13 cellular contexts compared by ENCODE assay signal in genomic region chr11:102746746-102747578, GRCh38. TPM values are rescaled to one million over a fixed set of nuclear protein-coding genes. Genes with fewer than 3 reads are reported as not detected.
"Had no signal": no experiment of that assay in that cellular context is flagged by ENCODE, and none has a peak within 500 bp of the region (broad histone marks: within the 10 kb centered on the region; RNA-seq: fewer than 3 reads in every experiment).

No MANE protein-coding gene starts in this region.

RNA-seq across cellular contexts. Expression of gene MMP8, which starts 22.2 kb away (rescaled TPM):
- total RNA-seq: activated CD8-positive, alpha-beta T cell treated with anti-CD3 and anti-CD28 coated beads for 36 hours; activated naive CD8-positive, alpha-beta T cell treated with anti-CD3 and anti-CD28 coated beads, Interleukin-2, amount 10 ng/mL, durations not matched to agents 7 days and 5 days; bronchial epithelial cell; glomerular endothelial cell; mucosa of descending colon; naive thymus-derived CD8-positive, alpha-beta T cell; pulmonary artery endothelial cell; tibial nerve had no signal
- polyA plus RNA-seq: naive thymus-derived CD8-positive, alpha-beta T cell had no signal

RNA-seq across cellular contexts. Expression of gene MMP10, which starts 33.5 kb away (rescaled TPM):
- total RNA-seq: activated CD8-positive, alpha-beta T cell treated with anti-CD3 and anti-CD28 coated beads for 36 hours; activated naive CD8-positive, alpha-beta T cell treated with anti-CD3 and anti-CD28 coated beads, Interleukin-2, amount 10 ng/mL, durations not matched to agents 7 days and 5 days; left lobe of liver; naive thymus-derived CD8-positive, alpha-beta T cell; omental fat pad; sciatic nerve; subcutaneous adipose tissue; tibial nerve had no signal
- polyA plus RNA-seq: naive thymus-derived CD8-positive, alpha-beta T cell had no signal

RNA-seq across cellular contexts. Expression of gene MMP27, which starts 41.4 kb away (rescaled TPM):
- total RNA-seq: activated CD8-positive, alpha-beta T cell treated with anti-CD3 and anti-CD28 coated beads for 36 hours; activated naive CD8-positive, alpha-beta T cell treated with anti-CD3 and anti-CD28 coated beads, Interleukin-2, amount 10 ng/mL, durations not matched to agents 7 days and 5 days; bronchial epithelial cell; glomerular endothelial cell; left lobe of liver; mammary epithelial cell; naive thymus-derived CD8-positive, alpha-beta T cell; omental fat pad; pulmonary artery endothelial cell; sciatic nerve had no signal
- polyA plus RNA-seq: mammary epithelial cell; naive thymus-derived CD8-positive, alpha-beta T cell had no signal

RNA-seq across cellular contexts. Expression of gene MMP1, which starts 51.0 kb away (rescaled TPM):
- total RNA-seq: activated CD8-positive, alpha-beta T cell treated with anti-CD3 and anti-CD28 coated beads for 36 hours; activated naive CD8-positive, alpha-beta T cell treated with anti-CD3 and anti-CD28 coated beads, Interleukin-2, amount 10 ng/mL, durations not matched to agents 7 days and 5 days; left lobe of liver; naive thymus-derived CD8-positive, alpha-beta T cell; omental fat pad; subcutaneous adipose tissue; tibial nerve had no signal
- polyA plus RNA-seq: naive thymus-derived CD8-positive, alpha-beta T cell had no signal
